8 cellular contexts compared by ENCODE assay signal in genomic region chr4:127781303-127782024, GRCh38. TPM values are rescaled to one million over a fixed set of nuclear protein-coding genes. Genes with fewer than 3 reads are reported as not detected.
DNase-seq lines count a peak whose midpoint lies in the region; ATAC-seq and TF ChIP-seq lines count a peak whose summit lies in the region.

No MANE protein-coding gene starts in this region.

- peaks cover 18% of the 10 kb centered on the region for H3K4me1 Mint-ChIP-seq in activated CD8-positive, alpha-beta memory T cell treated with anti-CD3 and anti-CD28 coated beads, Interleukin-2, amount 10 ng/mL, durations not matched to agents 7 days and 5 days
- H3K4me1 Mint-ChIP-seq in endodermal cell, result peaks cover 15% of the 10 kb centered on the region
- H3K4me1 Mint-ChIP-seq in mesothelial cell of epicardium, result peaks cover 19% of the 10 kb centered on the region

- H3K9me3 ChIP-seq in RWPE2 (ENCODE audit: severe bottlenecking), result no peaks in the 10 kb centered on the region
- H3K9me3 ChIP-seq in endodermal cell (ENCODE audit: control insufficient read depth, low read length), result no peaks in the 10 kb centered on the region

- no peak for DNase-seq in activated CD8-positive, alpha-beta memory T cell treated with anti-CD3 and anti-CD28 coated beads, Interleukin-2, amount 10 ng/mL, durations not matched to agents 7 days and 5 days
- DNase-seq in activated CD8-positive, alpha-beta memory T cell treated with anti-CD3 and anti-CD28 coated beads for 24 hours, result no peak
- DNase-seq in RWPE2 (ENCODE audit: low spot score), result peak; percentile 65
- no peak for DNase-seq in endodermal cell
- peak in 1 of 2 experiments; percentile 20 for DNase-seq in mesothelial cell of epicardium (ENCODE audit: low spot score in 2 of 2, unreplicated experiment in 2 of 2)
- peak; percentile 44 for DNase-seq in ureter (ENCODE audit: low spot score)
- DNase-seq in effector CD8-positive, alpha-beta T cell (lab: John Stamatoyannopoulos, UW), result no peak

- no peaks in the 10 kb centered on the region for H3K9me3 Mint-ChIP-seq in activated CD8-positive, alpha-beta memory T cell treated with anti-CD3 and anti-CD28 coated beads, Interleukin-2, amount 10 ng/mL, durations not matched to agents 7 days and 5 days (ENCODE audit: low read depth)
- H3K9me3 Mint-ChIP-seq in endodermal cell (no peaks in the 10 kb centered on the region), mesothelial cell of epicardium (no peaks in the 10 kb centered on the region)

- peak; percentile 56 for ATAC-seq in activated CD8-positive, alpha-beta memory T cell treated with anti-CD3 and anti-CD28 coated beads, Interleukin-2, amount 10 ng/mL, durations not matched to agents 7 days and 5 days
- ATAC-seq in HG02870 (IDR thresholded peaks at IDR 0.05; ENCODE audit: unreplicated experiment) (peak; percentile 25), RWPE2 (ENCODE audit: low read depth) (peak; percentile 52)

- H3K9ac ChIP-seq in endodermal cell (ENCODE audit: extremely low read depth, low read length, poor library complexity, severe bottlenecking), result peak overlapping the region; percentile 81

- H3K4me3 ChIP-seq in RWPE2 (ENCODE audit: severe bottlenecking) (peak overlapping the region; percentile 54), endodermal cell (ENCODE audit: low read length) (peak overlapping the region; percentile 97)

- no peaks in the 10 kb centered on the region for H3K36me3 ChIP-seq in RWPE2 (ENCODE audit: low read depth)
- H3K36me3 ChIP-seq in endodermal cell (ENCODE audit: control insufficient read depth, insufficient read depth, low read length), result no peaks in the 10 kb centered on the region

- WGBS in endodermal cell (ENCODE audit: insufficient coverage in 1 of 2, insufficient read length in 1 of 2), 2 experiments, result 51 to 56% methylated on average over 28 to 43 of the region's 43 CpGs

- no peaks in the 10 kb centered on the region for H3K27me3 ChIP-seq in RWPE2 (ENCODE audit: insufficient read depth, poor library complexity, severe bottlenecking)
- H3K27me3 ChIP-seq in endodermal cell (ENCODE audit: control insufficient read depth, insufficient read depth, low read length, poor library complexity, severe bottlenecking), result peaks cover 35% of the 10 kb centered on the region

- CTCF ChIA-PET in activated CD8-positive, alpha-beta memory T cell treated with anti-CD3 and anti-CD28 coated beads, Interleukin-2, amount 10 ng/mL, durations not matched to agents 7 days and 5 days (lab: Charles Lee), result no interaction called here

- H3K4me1 ChIP-seq in RWPE2 (ENCODE audit: insufficient read depth, poor library complexity, severe bottlenecking) (peaks cover 5% of the 10 kb centered on the region), endodermal cell (ENCODE audit: control insufficient read depth, insufficient read depth, low read length) (peaks cover 4% of the 10 kb centered on the region)

- H3K27ac Mint-ChIP-seq in activated CD8-positive, alpha-beta memory T cell treated with anti-CD3 and anti-CD28 coated beads, Interleukin-2, amount 10 ng/mL, durations not matched to agents 7 days and 5 days, result peak overlapping the region; percentile 19
- H3K27ac Mint-ChIP-seq in endodermal cell (no peak overlapping the region), mesothelial cell of epicardium (no peak overlapping the region)

- H3K36me3 Mint-ChIP-seq in activated CD8-positive, alpha-beta memory T cell treated with anti-CD3 and anti-CD28 coated beads, Interleukin-2, amount 10 ng/mL, durations not matched to agents 7 days and 5 days, result peaks cover 2% of the 10 kb centered on the region
- H3K36me3 Mint-ChIP-seq in endodermal cell (ENCODE audit: low read depth), result no peaks in the 10 kb centered on the region
- no peaks in the 10 kb centered on the region for H3K36me3 Mint-ChIP-seq in mesothelial cell of epicardium

- H3K4me3 Mint-ChIP-seq in activated CD8-positive, alpha-beta memory T cell treated with anti-CD3 and anti-CD28 coated beads, Interleukin-2, amount 10 ng/mL, durations not matched to agents 7 days and 5 days, result peak overlapping the region; percentile 76
- H3K4me3 Mint-ChIP-seq in endodermal cell (peak overlapping the region; percentile 79), mesothelial cell of epicardium (peak overlapping the region; percentile 84)

- no peak for TF ChIP-seq CTCF in RWPE2 (IDR thresholded peaks at IDR 0.05; ENCODE audit: poor library complexity, severe bottlenecking)
- TF ChIP-seq CTCF in endodermal cell (conservative IDR thresholded peaks at IDR 0.05), result no peak
- no peak for TF ChIP-seq CTCF in mesothelial cell of epicardium (IDR thresholded peaks at IDR 0.05; ENCODE audit: unreplicated experiment)

- peaks cover 82% of the 10 kb centered on the region for H3K27me3 Mint-ChIP-seq in activated CD8-positive, alpha-beta memory T cell treated with anti-CD3 and anti-CD28 coated beads, Interleukin-2, amount 10 ng/mL, durations not matched to agents 7 days and 5 days
- peaks cover 39% of the 10 kb centered on the region for H3K27me3 Mint-ChIP-seq in endodermal cell (ENCODE audit: insufficient read depth)
- peaks cover 26% of the 10 kb centered on the region for H3K27me3 Mint-ChIP-seq in mesothelial cell of epicardium (ENCODE audit: low read depth)

- peak overlapping the region; percentile 89 for H3K27ac ChIP-seq in RWPE2 (ENCODE audit: poor library complexity, severe bottlenecking)
- no peak overlapping the region for H3K27ac ChIP-seq in endodermal cell (ENCODE audit: low read depth, low read length)

RNA-seq across cellular contexts. Expression of gene HSPA4L, which starts 0.7 kb away (rescaled TPM):
- 1 to 10 TPM in 1 of 2 experiments, under 1 TPM in 1; 0.15 to 1.3 TPM for total RNA-seq in activated CD8-positive, alpha-beta memory T cell treated with anti-CD3 and anti-CD28 coated beads, Interleukin-2, amount 10 ng/mL, durations not matched to agents 7 days and 5 days
- total RNA-seq in endodermal cell (1 to 10 TPM; 2.0 to 6.2 TPM), mesothelial cell of epicardium (4.3 to 5.2 TPM (median 4.6 TPM) in 3 replicates), ureter (5.6 TPM)
- polyA plus RNA-seq in endodermal cell (2013, experiment 1 of 2), result 10.9 TPM
- polyA plus RNA-seq in endodermal cell (2013, experiment 2 of 2), result 9.1 TPM

RNA-seq across cellular contexts. Expression of gene SLC25A31, which starts 51.3 kb away (rescaled TPM):
- total RNA-seq in activated CD8-positive, alpha-beta memory T cell treated with anti-CD3 and anti-CD28 coated beads, Interleukin-2, amount 10 ng/mL, durations not matched to agents 7 days and 5 days, result not detected
- total RNA-seq in endodermal cell (not detected), mesothelial cell of epicardium (not detected in 3 replicates), ureter (not detected)
- polyA plus RNA-seq in endodermal cell (2013, experiment 1 of 2), result not detected
- not detected for polyA plus RNA-seq in endodermal cell (2013, experiment 2 of 2)

Comparison
In these comparisons a context has a peak if more than half of its experiments do, and no peak if none do; other contexts are left out.
1. DNase-seq: peak in RWPE2 (single experiment) and ureter (single experiment); none in activated CD8-positive, alpha-beta memory T cell treated with anti-CD3 and anti-CD28 coated beads, Interleukin-2, amount 10 ng/mL, durations not matched to agents 7 days and 5 days (single experiment), activated CD8-positive, alpha-beta memory T cell treated with anti-CD3 and anti-CD28 coated beads for 24 hours (single experiment), endodermal cell (single experiment) and effector CD8-positive, alpha-beta T cell (single experiment).
2. Peak in every context shown above with its lines, with median percentiles within 50 percentile points of each other: ATAC-seq and H3K4me3 Mint-ChIP-seq.